Comparison of ENCODE assay signal across 8 cellular contexts in the genomic region with DNA sequence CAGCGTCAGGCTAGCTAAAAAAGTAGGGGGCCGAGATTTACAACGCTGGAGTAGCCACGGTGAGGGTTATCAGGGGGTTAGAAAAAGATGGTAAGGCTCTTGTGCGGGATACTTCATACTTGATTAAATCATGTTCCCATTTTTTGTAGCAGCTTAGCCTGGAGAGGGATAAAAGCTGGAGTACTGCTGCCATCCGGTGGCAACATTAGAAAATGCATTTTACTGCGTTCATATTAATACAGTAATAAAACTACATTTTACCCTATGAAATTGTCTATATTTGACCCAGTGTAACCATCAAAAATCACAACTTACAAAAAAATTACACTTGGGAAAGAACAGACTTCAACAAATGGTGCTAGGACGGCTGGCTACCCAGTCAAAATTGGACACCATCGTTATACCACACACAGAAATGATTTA. TPM values are rescaled to one million over a fixed set of nuclear protein-coding genes. Genes with fewer than 3 reads are reported as not detected.
DNase-seq lines count a peak whose midpoint lies in the region; ATAC-seq and TF ChIP-seq lines count a peak whose summit lies in the region.

No MANE protein-coding gene starts in this region.

- H3K4me3 Mint-ChIP-seq in type B pancreatic cell = no peak overlapping the region

- no peak overlapping the region for H3K4me3 ChIP-seq in cardiac fibroblast (replicated peaks in 1 of 2; ENCODE audit: low read depth in 2 of 2, low read length in 2 of 2)

- peak; percentile 67 for ATAC-seq in left lobe of liver
- ATAC-seq in HG03354 (IDR thresholded peaks at IDR 0.05; ENCODE audit: poor library complexity, severe bottlenecking, unreplicated experiment) = no peak
- no peak for ATAC-seq in HG03139 (IDR thresholded peaks at IDR 0.05; ENCODE audit: unreplicated experiment)

- peaks cover 33% of the 10 kb centered on the region for H3K36me3 Mint-ChIP-seq in type B pancreatic cell

- TF ChIP-seq CTCF in cardiac fibroblast (IDR thresholded peaks at IDR 0.05; ENCODE audit: low read depth, low read length) = peak; percentile 56
- TF ChIP-seq CTCF in type B pancreatic cell (conservative IDR thresholded peaks at IDR 0.05) = peak; percentile 93

- no peaks in the 10 kb centered on the region for H3K27me3 Mint-ChIP-seq in type B pancreatic cell

- no peaks in the 10 kb centered on the region for H3K9me3 Mint-ChIP-seq in type B pancreatic cell

- DNase-seq in DMS153 treated with DMSO at 0.1 percent for 48 hours (lab: John Stamatoyannopoulos, UW; ENCODE audit: unreplicated experiment) (peak; percentile 62), HuH-7 (ENCODE audit: low spot score) (peak; percentile 60), RPMI8226 (peak; percentile 30), cardiac fibroblast (ENCODE audit: low read depth in 2 of 2) (peak; percentile 65 to 70), left lobe of liver (ENCODE audit: low spot score) (no peak), type B pancreatic cell (ENCODE audit: extremely low spot score, unreplicated experiment) (no peak)

- H3K27ac Mint-ChIP-seq in type B pancreatic cell = peak overlapping the region; percentile 11

- H3K4me1 Mint-ChIP-seq in type B pancreatic cell (ENCODE audit: unreplicated experiment) = peaks cover 36% of the 10 kb centered on the region

RNA-seq across cellular contexts. Expression of gene RPUSD4, which starts 17.3 kb away (rescaled TPM):
- total RNA-seq in left lobe of liver (17.0 TPM), type B pancreatic cell (ENCODE audit: low replicate concordance) (25.3 and 41.7 TPM in 2 replicates)

RNA-seq across cellular contexts. Expression of gene FAM118B, which starts 17.4 kb away (rescaled TPM):
- 4.8 TPM for total RNA-seq in left lobe of liver
- 20.2 and 24.8 TPM in 2 replicates for total RNA-seq in type B pancreatic cell (ENCODE audit: low replicate concordance)

Comparison
In these comparisons a context has a peak if more than half of its experiments do, and no peak if none do; other contexts are left out.
1. DNase-seq: peak in DMS153 treated with DMSO at 0.1 percent for 48 hours (single experiment), HuH-7 (single experiment), RPMI8226 (single experiment) and cardiac fibroblast (2 of 2); none in left lobe of liver (single experiment) and type B pancreatic cell (single experiment).